20 cellular contexts compared by ENCODE assay signal in the genomic region with DNA sequence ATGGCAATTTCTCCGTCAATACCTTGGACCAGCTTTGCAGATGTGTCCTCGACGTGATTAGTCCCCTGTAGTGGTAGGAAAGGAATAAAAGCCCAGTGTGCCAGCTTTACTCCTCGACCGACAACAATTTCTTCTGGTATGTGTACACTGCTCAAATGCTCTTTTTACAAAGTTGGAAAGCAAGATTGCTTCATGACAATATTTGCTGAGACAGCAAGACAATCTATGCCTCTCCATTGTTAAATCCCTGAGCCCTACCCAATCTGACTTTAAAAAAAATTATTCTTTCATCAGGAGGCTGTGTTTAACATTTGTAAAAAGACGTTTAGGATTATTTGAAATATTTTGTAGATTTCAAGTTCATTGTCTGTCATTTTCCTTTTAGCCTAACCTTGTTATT. TPM values are rescaled to one million over a fixed set of nuclear protein-coding genes. Genes with fewer than 3 reads are reported as not detected.
DNase-seq lines count a peak whose midpoint lies in the region; ATAC-seq and TF ChIP-seq lines count a peak whose summit lies in the region.
"Had no signal": no experiment of that assay in that cellular context is flagged by ENCODE, and none has a peak within 500 bp of the region (broad histone marks: within the 10 kb centered on the region; RNA-seq: fewer than 3 reads in every experiment).

No MANE protein-coding gene starts in this region.

- H3K36me3 ChIP-seq in GM23338 (ENCODE audit: insufficient read depth), result no peaks in the 10 kb centered on the region
- no peaks in the 10 kb centered on the region for H3K36me3 ChIP-seq in SU-DHL-6 (ENCODE audit: low read length)
- H3K36me3 ChIP-seq in effector memory CD4-positive, alpha-beta T cell (ENCODE audit: control insufficient read depth, insufficient read depth, low read length), result no peaks in the 10 kb centered on the region

- no peaks in the 10 kb centered on the region for H3K9me3 ChIP-seq in SU-DHL-6 (ENCODE audit: insufficient read depth, low read length)
- H3K9me3 ChIP-seq in effector memory CD4-positive, alpha-beta T cell (ENCODE audit: control insufficient read depth, low read length), result no peaks in the 10 kb centered on the region

- H3K79me2 ChIP-seq in GM23338 (replicated peaks; ENCODE audit: insufficient read depth), result no peaks in the 10 kb centered on the region
- H3K79me2 ChIP-seq in SU-DHL-6 (ENCODE audit: insufficient read depth, low read length), result no peaks in the 10 kb centered on the region

- no peak overlapping the region for H3K4me3 Mint-ChIP-seq in GM23338
- H3K4me3 Mint-ChIP-seq: CD4-positive, alpha-beta memory T cell; T-cell had no signal

- no peaks in the 10 kb centered on the region; the same call in 2 of the 3 replicates for H3K4me1 Mint-ChIP-seq in GM23338

- no peak overlapping the region for H3K9ac ChIP-seq in SU-DHL-6 (ENCODE audit: low read length)

- H3K27me3 ChIP-seq in GM23338 (ENCODE audit: insufficient read depth) (no peaks in the 10 kb centered on the region), SU-DHL-6 (ENCODE audit: low read length) (no peaks in the 10 kb centered on the region)
- no peaks in the 10 kb centered on the region for H3K27me3 ChIP-seq in effector memory CD4-positive, alpha-beta T cell (replicated peaks; ENCODE audit: control insufficient read depth, insufficient read depth, low read length, poor library complexity, severe bottlenecking)

- H3K9me3 Mint-ChIP-seq in GM23338, result peaks cover 2% of the 10 kb centered on the region; the same call in 1 of the 3 replicates
- H3K9me3 Mint-ChIP-seq: T-cell had no signal

- no peak overlapping the region for H3K27ac Mint-ChIP-seq in GM23338
- H3K27ac Mint-ChIP-seq: CD4-positive, alpha-beta memory T cell; IgD-negative memory B cell; T-cell had no signal

- H3K9me2 ChIP-seq in GM23338 (ENCODE audit: insufficient read depth), result no peaks in the 10 kb centered on the region
- no peaks in the 10 kb centered on the region for H3K9me2 ChIP-seq in SU-DHL-6 (replicated peaks; ENCODE audit: insufficient read depth, low read length)

- intact Hi-C loops in sciatic nerve (cut with DNase I), result no loop called here

- H3K4me1 ChIP-seq in GM23338 (ENCODE audit: insufficient read depth), result peaks cover 6% of the 10 kb centered on the region; the same call in 1 of the 2 replicates
- no peaks in the 10 kb centered on the region for H3K4me1 ChIP-seq in effector memory CD4-positive, alpha-beta T cell (ENCODE audit: control insufficient read depth, insufficient read depth, low read length, poor library complexity, severe bottlenecking)

- no peaks in the 10 kb centered on the region for H3K36me3 Mint-ChIP-seq in GM23338 (ENCODE audit: low read depth)
- H3K36me3 Mint-ChIP-seq: CD4-positive, alpha-beta memory T cell; T-cell had no signal

- DNase-seq in GM23338 (ENCODE audit: low spot score), result no peak
- peak; percentile 35 for DNase-seq in fibroblast of peridontal ligament (ENCODE audit: extremely low read depth)
- DNase-seq in sciatic nerve (ENCODE audit: low spot score), result no peak
- DNase-seq in Kasumi-1 (lab: John Stamatoyannopoulos, UW), result no peak
- DNase-seq in effector memory CD4-positive, alpha-beta T cell, result no peak
- DNase-seq: Calu3; CD4-positive, alpha-beta memory T cell; DMS79; GOT3; MV-4-11; NCI-H1417 treated with DMSO at 0.1 percent for 48 hours; NCI-H2029 treated with DMSO at 0.1 percent for 48 hours; NCI-H774; T-cell had no signal

- H3K4me3 ChIP-seq in GM23338 (no peak overlapping the region), SU-DHL-6 (ENCODE audit: insufficient read depth, low read length, poor library complexity, severe bottlenecking) (no peak overlapping the region)
- H3K4me3 ChIP-seq in effector memory CD4-positive, alpha-beta T cell (ENCODE audit: insufficient read depth, low read depth, low read length, poor library complexity, severe bottlenecking), result no peak overlapping the region

- H4K20me1 ChIP-seq in GM23338 (replicated peaks; ENCODE audit: insufficient read depth), result no peaks in the 10 kb centered on the region
- H4K20me1 ChIP-seq in SU-DHL-6 (ENCODE audit: low read depth, low read length), result no peaks in the 10 kb centered on the region

- H3F3A ChIP-seq in GM23338 (replicated peaks; ENCODE audit: low read depth) (no peaks in the 10 kb centered on the region), SU-DHL-6 (ENCODE audit: insufficient read depth) (no peaks in the 10 kb centered on the region)

- no peak for ATAC-seq in GM23338
- ATAC-seq in sciatic nerve, result peak; percentile 70
- no peak for ATAC-seq in GM21367 (IDR thresholded peaks at IDR 0.05; ENCODE audit: unreplicated experiment)
- ATAC-seq in GM21619 (IDR thresholded peaks at IDR 0.05; ENCODE audit: unreplicated experiment), result no peak
- ATAC-seq: Panc1, T-cell had no signal

- peak overlapping the region; percentile 75; the same call in 1 of the 2 replicates for H2AFZ ChIP-seq in GM23338
- H2AFZ ChIP-seq in SU-DHL-6 (ENCODE audit: low read depth, low read length, severe bottlenecking), result peak overlapping the region; percentile 34

- TF ChIP-seq CTCF in GM23338 (conservative IDR thresholded peaks at IDR 0.05; ENCODE audit: low read depth in 2 of 2) (no peak), SU-DHL-6 (IDR thresholded peaks at IDR 0.05; ENCODE audit: insufficient read depth, low read length, poor library complexity, severe bottlenecking) (no peak)

- peaks cover under 1% of the 10 kb centered on the region for H3K27me3 Mint-ChIP-seq in GM23338 (ENCODE audit: insufficient read depth, low read depth, poor library complexity)

- no peak overlapping the region for H3K4me2 ChIP-seq in GM23338
- peak overlapping the region; percentile 47 for H3K4me2 ChIP-seq in SU-DHL-6 (ENCODE audit: low read depth, low read length, poor library complexity, severe bottlenecking)

- H3K27ac ChIP-seq in GM23338 (ENCODE audit: low read depth) (no peak overlapping the region), SU-DHL-6 (ENCODE audit: low read depth, low read length) (no peak overlapping the region)
- no peak overlapping the region for H3K27ac ChIP-seq in effector memory CD4-positive, alpha-beta T cell (ENCODE audit: insufficient read depth, low read length, poor library complexity, severe bottlenecking)

TF ChIP-seq in GM23338, 12 proteins besides CTCF, POLR2A, EP300 and RAD21 (continues in another document):
- no peak for TF ChIP-seq STAT1 (IDR thresholded peaks at IDR 0.05; ENCODE audit: unreplicated experiment)
- TF ChIP-seq JUNB (IDR thresholded peaks at IDR 0.05; ENCODE audit: unreplicated experiment), result no peak
- TF ChIP-seq ZNF331 (CRISPR knock-in tag; IDR thresholded peaks at IDR 0.05; ENCODE audit: low read depth), result no peak
- no peak for TF ChIP-seq EZH2phosphoT487 (IDR thresholded peaks at IDR 0.05; ENCODE audit: unreplicated experiment)
- TF ChIP-seq NANOG (IDR thresholded peaks at IDR 0.05; ENCODE audit: borderline replicate concordance), result no peak
- TF ChIP-seq CREB1 (CRISPR knock-in tag; IDR thresholded peaks at IDR 0.05; ENCODE audit: low read depth), result no peak
- TF ChIP-seq EZH2 (IDR thresholded peaks at IDR 0.05; ENCODE audit: low read depth, unreplicated experiment), result no peak
- TF ChIP-seq ZNF114 (CRISPR knock-in tag; IDR thresholded peaks at IDR 0.05), result no peak

RNA-seq across cellular contexts. Expression of gene ZEB2, which starts 27.6 kb away (rescaled TPM):
- total RNA-seq in GM23338 (2014; rRNA removed; shearing (Covaris generic)), result 0.08 TPM in 1 of 2 replicates, not detected in the other
- 0.07 and 0.45 TPM in 2 replicates for polyA plus RNA-seq in GM23338 (2016; fragmentation: Nextera tagmentation; extraction: Ambion mirVana)
- total RNA-seq in sciatic nerve, result 440 TPM
- total RNA-seq: G401 had no signal

Comparison
In these comparisons a context has a peak if more than half of its experiments do, and no peak if none do; other contexts are left out.
1. RNA of gene ZEB2, which starts 27.6 kb away (total RNA-seq): 440 TPM in sciatic nerve (single experiment); 0.08 TPM in GM23338; every median in the first group is over 100 times any median in the second.